1 cellular context compared by ENCODE assay signal in the genomic region with DNA sequence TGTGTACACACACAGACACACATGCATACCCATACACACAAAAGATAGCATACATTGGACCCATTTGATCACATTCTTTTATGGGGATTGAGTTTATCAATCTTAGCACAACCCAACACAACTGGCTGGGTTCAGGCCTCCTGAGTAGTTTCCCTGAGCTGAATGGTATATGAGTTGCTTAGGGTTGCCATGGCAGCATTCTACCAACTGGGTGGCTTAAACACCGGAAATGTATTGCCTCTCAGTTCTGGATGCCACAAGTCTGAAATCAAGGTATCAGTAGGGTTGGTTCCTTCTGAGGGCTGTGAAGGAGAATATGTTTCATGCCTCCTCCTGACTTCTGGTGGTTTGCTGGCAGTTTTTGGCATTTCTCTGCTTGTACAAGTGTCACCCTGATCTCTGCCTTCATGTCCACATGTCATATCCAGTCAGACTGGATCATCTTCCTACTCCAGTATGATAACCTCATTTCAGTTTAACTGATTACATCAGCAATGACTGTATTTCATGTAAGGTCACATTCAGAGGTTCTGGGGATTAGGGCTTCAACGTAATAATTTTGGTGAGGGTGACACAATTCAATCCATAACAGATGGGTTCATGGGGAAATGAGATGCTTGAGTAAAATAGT.
TF ChIP-seq lines count a peak whose summit lies in the region.

No MANE protein-coding gene starts in this region.

TF ChIP-seq in GM23338, 12 proteins besides CTCF, POLR2A, EP300 and RAD21:
- TF ChIP-seq, protein P1, sequence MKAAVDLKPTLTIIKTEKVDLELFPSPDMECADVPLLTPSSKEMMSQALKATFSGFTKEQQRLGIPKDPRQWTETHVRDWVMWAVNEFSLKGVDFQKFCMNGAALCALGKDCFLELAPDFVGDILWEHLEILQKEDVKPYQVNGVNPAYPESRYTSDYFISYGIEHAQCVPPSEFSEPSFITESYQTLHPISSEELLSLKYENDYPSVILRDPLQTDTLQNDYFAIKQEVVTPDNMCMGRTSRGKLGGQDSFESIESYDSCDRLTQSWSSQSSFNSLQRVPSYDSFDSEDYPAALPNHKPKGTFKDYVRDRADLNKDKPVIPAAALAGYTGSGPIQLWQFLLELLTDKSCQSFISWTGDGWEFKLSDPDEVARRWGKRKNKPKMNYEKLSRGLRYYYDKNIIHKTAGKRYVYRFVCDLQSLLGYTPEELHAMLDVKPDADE (IDR thresholded peaks at IDR 0.05): no peak
- TF ChIP-seq EZH2phosphoT487 (IDR thresholded peaks at IDR 0.05; ENCODE audit: unreplicated experiment): no peak
- no peak for TF ChIP-seq ZNF331 (CRISPR knock-in tag; IDR thresholded peaks at IDR 0.05; ENCODE audit: low read depth)
- TF ChIP-seq STAT1 (IDR thresholded peaks at IDR 0.05; ENCODE audit: unreplicated experiment): no peak
- TF ChIP-seq NANOG (IDR thresholded peaks at IDR 0.05; ENCODE audit: borderline replicate concordance): no peak
- no peak for TF ChIP-seq JUNB (IDR thresholded peaks at IDR 0.05; ENCODE audit: unreplicated experiment)
- TF ChIP-seq EZH2 (IDR thresholded peaks at IDR 0.05; ENCODE audit: low read depth, unreplicated experiment): no peak
- no peak for TF ChIP-seq POLR2AphosphoS5 (IDR thresholded peaks at IDR 0.05; ENCODE audit: low read depth)
- no peak for TF ChIP-seq ZNF114 (CRISPR knock-in tag; IDR thresholded peaks at IDR 0.05)
- TF ChIP-seq, protein P2, sequence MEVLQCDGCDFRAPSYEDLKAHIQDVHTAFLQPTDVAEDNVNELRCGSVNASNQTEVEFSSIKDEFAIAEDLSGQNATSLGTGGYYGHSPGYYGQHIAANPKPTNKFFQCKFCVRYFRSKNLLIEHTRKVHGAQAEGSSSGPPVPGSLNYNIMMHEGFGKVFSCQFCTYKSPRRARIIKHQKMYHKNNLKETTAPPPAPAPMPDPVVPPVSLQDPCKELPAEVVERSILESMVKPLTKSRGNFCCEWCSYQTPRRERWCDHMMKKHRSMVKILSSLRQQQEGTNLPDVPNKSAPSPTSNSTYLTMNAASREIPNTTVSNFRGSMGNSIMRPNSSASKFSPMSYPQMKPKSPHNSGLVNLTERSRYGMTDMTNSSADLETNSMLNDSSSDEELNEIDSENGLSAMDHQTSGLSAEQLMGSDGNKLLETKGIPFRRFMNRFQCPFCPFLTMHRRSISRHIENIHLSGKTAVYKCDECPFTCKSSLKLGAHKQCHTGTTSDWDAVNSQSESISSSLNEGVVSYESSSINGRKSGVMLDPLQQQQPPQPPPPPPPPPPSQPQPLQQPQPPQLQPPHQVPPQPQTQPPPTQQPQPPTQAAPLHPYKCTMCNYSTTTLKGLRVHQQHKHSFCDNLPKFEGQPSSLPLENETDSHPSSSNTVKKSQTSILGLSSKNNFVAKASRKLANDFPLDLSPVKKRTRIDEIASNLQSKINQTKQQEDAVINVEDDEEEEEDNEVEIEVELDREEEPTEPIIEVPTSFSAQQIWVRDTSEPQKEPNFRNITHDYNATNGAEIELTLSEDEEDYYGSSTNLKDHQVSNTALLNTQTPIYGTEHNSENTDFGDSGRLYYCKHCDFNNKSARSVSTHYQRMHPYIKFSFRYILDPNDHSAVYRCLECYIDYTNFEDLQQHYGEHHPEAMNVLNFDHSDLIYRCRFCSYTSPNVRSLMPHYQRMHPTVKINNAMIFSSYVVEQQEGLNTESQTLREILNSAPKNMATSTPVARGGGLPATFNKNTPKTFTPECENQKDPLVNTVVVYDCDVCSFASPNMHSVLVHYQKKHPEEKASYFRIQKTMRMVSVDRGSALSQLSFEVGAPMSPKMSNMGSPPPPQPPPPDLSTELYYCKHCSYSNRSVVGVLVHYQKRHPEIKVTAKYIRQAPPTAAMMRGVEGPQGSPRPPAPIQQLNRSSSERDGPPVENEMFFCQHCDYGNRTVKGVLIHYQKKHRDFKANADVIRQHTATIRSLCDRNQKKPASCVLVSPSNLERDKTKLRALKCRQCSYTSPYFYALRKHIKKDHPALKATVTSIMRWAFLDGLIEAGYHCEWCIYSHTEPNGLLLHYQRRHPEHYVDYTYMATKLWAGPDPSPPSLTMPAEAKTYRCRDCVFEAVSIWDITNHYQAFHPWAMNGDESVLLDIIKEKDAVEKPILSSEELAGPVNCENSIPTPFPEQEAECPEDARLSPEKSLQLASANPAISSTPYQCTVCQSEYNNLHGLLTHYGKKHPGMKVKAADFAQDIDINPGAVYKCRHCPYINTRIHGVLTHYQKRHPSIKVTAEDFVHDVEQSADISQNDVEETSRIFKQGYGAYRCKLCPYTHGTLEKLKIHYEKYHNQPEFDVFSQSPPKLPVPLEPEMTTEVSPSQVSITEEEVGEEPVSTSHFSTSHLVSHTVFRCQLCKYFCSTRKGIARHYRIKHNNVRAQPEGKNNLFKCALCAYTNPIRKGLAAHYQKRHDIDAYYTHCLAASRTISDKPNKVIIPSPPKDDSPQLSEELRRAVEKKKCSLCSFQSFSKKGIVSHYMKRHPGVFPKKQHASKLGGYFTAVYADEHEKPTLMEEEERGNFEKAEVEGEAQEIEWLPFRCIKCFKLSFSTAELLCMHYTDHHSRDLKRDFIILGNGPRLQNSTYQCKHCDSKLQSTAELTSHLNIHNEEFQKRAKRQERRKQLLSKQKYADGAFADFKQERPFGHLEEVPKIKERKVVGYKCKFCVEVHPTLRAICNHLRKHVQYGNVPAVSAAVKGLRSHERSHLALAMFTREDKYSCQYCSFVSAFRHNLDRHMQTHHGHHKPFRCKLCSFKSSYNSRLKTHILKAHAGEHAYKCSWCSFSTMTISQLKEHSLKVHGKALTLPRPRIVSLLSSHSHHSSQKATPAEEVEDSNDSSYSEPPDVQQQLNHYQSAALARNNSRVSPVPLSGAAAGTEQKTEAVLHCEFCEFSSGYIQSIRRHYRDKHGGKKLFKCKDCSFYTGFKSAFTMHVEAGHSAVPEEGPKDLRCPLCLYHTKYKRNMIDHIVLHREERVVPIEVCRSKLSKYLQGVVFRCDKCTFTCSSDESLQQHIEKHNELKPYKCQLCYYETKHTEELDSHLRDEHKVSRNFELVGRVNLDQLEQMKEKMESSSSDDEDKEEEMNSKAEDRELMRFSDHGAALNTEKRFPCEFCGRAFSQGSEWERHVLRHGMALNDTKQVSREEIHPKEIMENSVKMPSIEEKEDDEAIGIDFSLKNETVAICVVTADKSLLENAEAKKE (CRISPR knock-in tag; IDR thresholded peaks at IDR 0.05): no peak
TF ChIP-seq in GM23338: peak in this region for 0.
